ENCODE assay signal across 8 cellular contexts in the genomic region with DNA sequence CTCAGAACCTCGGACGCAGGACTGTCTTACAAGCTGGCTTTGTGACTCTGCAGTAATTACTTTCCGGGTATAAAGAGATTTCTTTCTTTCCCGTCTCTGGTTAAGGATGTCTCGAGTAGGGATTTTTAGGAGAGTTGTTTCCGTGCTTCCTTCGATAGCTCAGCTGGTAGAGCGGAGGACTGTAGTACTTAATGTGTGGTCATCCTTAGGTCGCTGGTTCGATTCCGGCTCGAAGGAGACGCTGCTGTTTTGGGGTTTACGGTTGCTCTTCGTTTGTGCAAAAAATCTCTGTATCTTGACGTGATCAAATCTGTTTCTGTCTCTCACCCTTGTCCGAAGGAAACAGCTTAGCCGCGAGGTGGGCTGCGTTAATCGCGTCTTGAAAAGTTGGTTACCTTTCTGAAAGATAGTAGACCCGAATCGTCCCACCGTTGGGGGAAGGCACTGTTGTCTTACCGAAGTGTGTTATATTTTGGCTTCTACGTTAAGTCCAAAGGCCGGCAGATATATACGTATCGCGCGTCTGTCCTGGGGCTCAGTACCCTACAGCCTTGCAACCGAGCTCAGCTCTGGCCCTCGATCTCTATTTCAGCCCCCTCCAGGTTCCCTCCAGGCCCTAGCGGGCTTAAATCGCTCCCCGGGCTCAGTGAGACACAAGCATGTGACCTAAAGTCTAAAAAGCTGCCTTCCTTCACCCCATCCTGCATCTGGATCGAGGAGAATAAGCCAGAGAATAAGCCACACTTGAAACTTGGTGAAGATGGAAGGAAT. TPM values are rescaled to one million over a fixed set of nuclear protein-coding genes. Genes with fewer than 3 reads are reported as not detected.
DNase-seq lines count a peak whose midpoint lies in the region; TF ChIP-seq lines count a peak whose summit lies in the region.

No MANE protein-coding gene starts in this region.

- DNase-seq in ELF-1 (ENCODE audit: low read depth, low spot score), result peak; percentile 97
- DNase-seq in H4 (ENCODE audit: low spot score), result peak; percentile 92
- peak; percentile 75 for DNase-seq in MG63
- peak in 4 of 5 donors; percentile 53 to 87 (median 64) for DNase-seq in T-helper 1 cell
- peak in 55 of 58 donors; percentile 28 to 87 (median 74) for DNase-seq in anterior cingulate cortex (lab: John Stamatoyannopoulos, UW)
- DNase-seq in hippocampal formation (lab: John Stamatoyannopoulos, UW), result peak; percentile 76 to 82
- DNase-seq in retinal pigment epithelial cell (ENCODE audit: low read depth), result peak; percentile 55
- no peak for DNase-seq in NCI-H1048 (lab: John Stamatoyannopoulos, UW)

- H3K27me3 ChIP-seq in MG63, result no peaks in the 10 kb centered on the region

- no peaks in the 10 kb centered on the region for H3K9me3 ChIP-seq in MG63

- no peaks in the 10 kb centered on the region for H3K36me3 ChIP-seq in MG63

- TF ChIP-seq CTCF in retinal pigment epithelial cell (conservative IDR thresholded peaks at IDR 0.05; ENCODE audit: low read depth, low read length), result no peak

- peak overlapping the region; percentile 89 for H3K4me3 ChIP-seq in MG63
- peak overlapping the region; percentile 82 for H3K4me3 ChIP-seq in retinal pigment epithelial cell (ENCODE audit: low read length)

RNA-seq across cellular contexts. Expression of a gene that starts 1.1 kb away (rescaled TPM):
- 14.7 and 22.2 TPM in 2 replicates for total RNA-seq in H4 (2014; rRNA removed; shearing (Covaris generic))
- 2.3 and 6.1 TPM in 2 replicates for total RNA-seq in MG63 (2014; rRNA removed; shearing (Covaris generic); ENCODE audit: low replicate concordance)

RNA-seq across cellular contexts. Expression of a gene that starts 5.3 kb away (rescaled TPM):
- 3.9 and 9.2 TPM in 2 replicates for total RNA-seq in H4 (2014; rRNA removed; shearing (Covaris generic))
- total RNA-seq in MG63 (2014; rRNA removed; shearing (Covaris generic); ENCODE audit: low replicate concordance), result 0.42 and 3.2 TPM in 2 replicates

RNA-seq across cellular contexts. Expression of a gene that starts 41.8 kb away (rescaled TPM):
- not detected in 2 replicates for total RNA-seq in H4 (2014; rRNA removed; shearing (Covaris generic))
- total RNA-seq in MG63 (2014; rRNA removed; shearing (Covaris generic); ENCODE audit: low replicate concordance), result not detected in 2 replicates
